8 cellular contexts compared by ENCODE assay signal in the genomic region with DNA sequence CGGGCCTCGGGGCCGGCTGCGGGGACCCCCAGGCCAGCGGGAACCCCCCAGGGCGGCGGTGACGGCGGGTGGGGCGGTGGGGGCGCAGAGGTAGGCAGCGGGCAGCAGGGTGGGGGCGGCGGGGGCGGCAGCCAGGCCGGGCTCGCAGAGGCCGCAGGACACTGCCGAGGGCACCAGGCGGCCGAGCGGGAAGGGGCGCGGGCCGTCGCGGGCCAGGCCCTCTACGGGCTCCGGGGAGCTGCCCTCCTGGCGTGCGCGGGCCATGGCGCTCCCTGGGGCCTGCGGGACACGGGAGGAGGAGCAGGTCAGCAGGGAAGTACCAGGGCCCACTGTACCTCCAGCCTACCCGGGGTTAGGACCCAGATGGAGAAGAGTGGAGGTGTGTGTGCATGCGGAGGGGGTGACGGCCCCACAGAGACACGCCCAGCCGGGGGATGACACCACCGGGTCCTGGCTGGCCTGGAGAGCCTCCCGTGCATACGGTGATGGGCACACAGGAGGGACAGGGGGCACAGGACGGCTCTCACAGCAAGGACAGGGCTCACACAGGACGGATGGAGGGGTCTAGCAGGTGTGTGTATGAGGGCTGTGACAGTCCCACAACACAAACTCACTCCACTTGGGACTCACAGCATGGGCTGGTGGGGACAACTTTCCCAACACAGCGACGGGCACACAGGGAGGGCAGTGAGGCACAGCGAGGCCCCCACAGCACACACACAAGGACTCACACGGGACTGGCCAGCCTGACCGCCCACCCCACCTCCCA. TPM values are rescaled to one million over a fixed set of nuclear protein-coding genes. Genes with fewer than 3 reads are reported as not detected.
DNase-seq lines count a peak whose midpoint lies in the region; ATAC-seq and TF ChIP-seq lines count a peak whose summit lies in the region.

No MANE protein-coding gene starts in this region.

- H3K36me3 ChIP-seq in fibroblast of lung (ENCODE audit: control insufficient read depth, insufficient read depth, low read length) (peaks cover 1% of the 10 kb centered on the region), osteoblast (ENCODE audit: insufficient read depth, low read length) (peaks cover 6% of the 10 kb centered on the region)

- H3K4me2 ChIP-seq in fibroblast of lung (ENCODE audit: extremely low read depth, insufficient read depth, low read length) (peak overlapping the region; percentile 94), osteoblast (ENCODE audit: insufficient read depth, low read length) (peak overlapping the region; percentile 96)

- H3K9me3 ChIP-seq in fibroblast of lung (ENCODE audit: control insufficient read depth, insufficient read depth, low read depth, low read length) (no peaks in the 10 kb centered on the region), osteoblast (ENCODE audit: low read depth, low read length) (no peaks in the 10 kb centered on the region)

- peak overlapping the region; percentile 73 for H3K4me3 ChIP-seq in GM08714 (ENCODE audit: low read length)
- peak overlapping the region; percentile 51 to 99 (median 98) for H3K4me3 ChIP-seq in fibroblast of lung (replicated peaks in 1 of 4; ENCODE audit: control extremely low read depth in 1 of 4, insufficient read depth in 1 of 4, low read depth in 3 of 4, low read length in 4 of 4)
- peak overlapping the region; percentile 88 for H3K4me3 ChIP-seq in osteoblast (ENCODE audit: insufficient read depth, low read length)

- DNase-seq in NAMALWA (ENCODE audit: low spot score) (peak; percentile 73), fibroblast of lung (ENCODE audit: low read depth in 2 of 2) (peak in 1 of 2 donors; percentile 11), osteoblast (ENCODE audit: insufficient read length, low spot score, missing footprints) (peak; percentile 86), NCI-H1436 treated with DMSO at 0.1 percent for 48 hours (lab: John Stamatoyannopoulos, UW) (no peak)
- peak; percentile 55 for DNase-seq in activated CD8-positive, alpha-beta memory T cell treated with anti-CD3 and anti-CD28 coated beads, Interleukin-2, amount 50 U/mL, for 4 hours

- H3K27ac ChIP-seq in fibroblast of lung (ENCODE audit: insufficient read depth, low read length) (peak overlapping the region; percentile 97), osteoblast (ENCODE audit: low read depth, low read length) (peak overlapping the region; percentile 80)

- no peak overlapping the region for H2AFZ ChIP-seq in fibroblast of lung (ENCODE audit: low read length)
- no peak overlapping the region for H2AFZ ChIP-seq in osteoblast (ENCODE audit: low read length)

- H3K4me1 ChIP-seq in fibroblast of lung (ENCODE audit: control insufficient read depth, extremely low read depth, insufficient read depth, low read length): peaks cover 27% of the 10 kb centered on the region
- peaks cover 54% of the 10 kb centered on the region for H3K4me1 ChIP-seq in osteoblast (ENCODE audit: insufficient read depth, low read length)

- no peak for TF ChIP-seq CTCF in fibroblast of lung (conservative IDR thresholded peaks at IDR 0.05 in 1 of 2, IDR thresholded peaks at IDR 0.05 in 1 of 2; ENCODE audit: low read depth in 1 of 2, low read length in 2 of 2)
- no peak for TF ChIP-seq CTCF in osteoblast (IDR thresholded peaks at IDR 0.05; ENCODE audit: extremely low read depth, low read depth, low read length)

- H4K20me1 ChIP-seq in fibroblast of lung (ENCODE audit: control insufficient read depth, extremely low read depth, insufficient read depth, low read length) (no peaks in the 10 kb centered on the region), osteoblast (ENCODE audit: insufficient read depth, low read length) (peaks cover 16% of the 10 kb centered on the region)

- ATAC-seq in HG03378 (IDR thresholded peaks at IDR 0.05; ENCODE audit: unreplicated experiment) (no peak), GM19351 (IDR thresholded peaks at IDR 0.05; ENCODE audit: unreplicated experiment) (no peak)

- H3K9ac ChIP-seq in fibroblast of lung (ENCODE audit: insufficient read depth, low read length): peak overlapping the region; percentile 67

- peaks cover 23% of the 10 kb centered on the region for H3K79me2 ChIP-seq in fibroblast of lung (ENCODE audit: control insufficient read depth, insufficient read depth, low read length)
- peaks cover 50% of the 10 kb centered on the region for H3K79me2 ChIP-seq in osteoblast (ENCODE audit: insufficient read depth, low read length)

- H3K27me3 ChIP-seq in fibroblast of lung (ENCODE audit: control insufficient read depth, insufficient read depth, low read length): no peaks in the 10 kb centered on the region
- H3K27me3 ChIP-seq in osteoblast (ENCODE audit: insufficient read depth, low read length): no peaks in the 10 kb centered on the region

RNA-seq across cellular contexts. Expression of gene BBC3, which starts 2.6 kb away (rescaled TPM):
- 37.7 and 38.3 TPM in 2 replicates for total RNA-seq in fibroblast of lung
- 1.4 and 2.4 TPM in 2 replicates for polyA plus RNA-seq in fibroblast of lung
- polyA plus RNA-seq in fibroblast of lung (2012): 6.2 and 8.5 TPM in 2 replicates
- polyA minus RNA-seq in fibroblast of lung (ENCODE audit: low replicate concordance): 2.6 and 3.8 TPM in 2 replicates
- 26.8 and 28.2 TPM in 2 replicates for total RNA-seq in osteoblast

RNA-seq across cellular contexts. Expression of gene CCDC9, which starts 28.0 kb away (rescaled TPM):
- total RNA-seq in fibroblast of lung (8.0 and 8.1 TPM in 2 replicates), osteoblast (7.6 and 8.0 TPM in 2 replicates)
- 5.4 and 7.2 TPM in 2 replicates for polyA plus RNA-seq in fibroblast of lung
- 20.0 and 24.8 TPM in 2 replicates for polyA plus RNA-seq in fibroblast of lung (2012)
- 2.1 and 29.6 TPM in 2 replicates for polyA minus RNA-seq in fibroblast of lung (ENCODE audit: low replicate concordance)

RNA-seq across cellular contexts. Expression of gene INAFM1, which starts 46.3 kb away (rescaled TPM):
- total RNA-seq in fibroblast of lung: 1.8 and 3.6 TPM in 2 replicates
- 1.9 and 2.0 TPM in 2 replicates for polyA plus RNA-seq in fibroblast of lung
- 17.9 and 20.4 TPM in 2 replicates for polyA plus RNA-seq in fibroblast of lung (2012)
- 2.7 and 5.7 TPM in 2 replicates for polyA minus RNA-seq in fibroblast of lung (ENCODE audit: low replicate concordance)
- total RNA-seq in osteoblast: 2.5 and 4.4 TPM in 2 replicates
